ENCODE assay signal across 8 cellular contexts in the genomic region with DNA sequence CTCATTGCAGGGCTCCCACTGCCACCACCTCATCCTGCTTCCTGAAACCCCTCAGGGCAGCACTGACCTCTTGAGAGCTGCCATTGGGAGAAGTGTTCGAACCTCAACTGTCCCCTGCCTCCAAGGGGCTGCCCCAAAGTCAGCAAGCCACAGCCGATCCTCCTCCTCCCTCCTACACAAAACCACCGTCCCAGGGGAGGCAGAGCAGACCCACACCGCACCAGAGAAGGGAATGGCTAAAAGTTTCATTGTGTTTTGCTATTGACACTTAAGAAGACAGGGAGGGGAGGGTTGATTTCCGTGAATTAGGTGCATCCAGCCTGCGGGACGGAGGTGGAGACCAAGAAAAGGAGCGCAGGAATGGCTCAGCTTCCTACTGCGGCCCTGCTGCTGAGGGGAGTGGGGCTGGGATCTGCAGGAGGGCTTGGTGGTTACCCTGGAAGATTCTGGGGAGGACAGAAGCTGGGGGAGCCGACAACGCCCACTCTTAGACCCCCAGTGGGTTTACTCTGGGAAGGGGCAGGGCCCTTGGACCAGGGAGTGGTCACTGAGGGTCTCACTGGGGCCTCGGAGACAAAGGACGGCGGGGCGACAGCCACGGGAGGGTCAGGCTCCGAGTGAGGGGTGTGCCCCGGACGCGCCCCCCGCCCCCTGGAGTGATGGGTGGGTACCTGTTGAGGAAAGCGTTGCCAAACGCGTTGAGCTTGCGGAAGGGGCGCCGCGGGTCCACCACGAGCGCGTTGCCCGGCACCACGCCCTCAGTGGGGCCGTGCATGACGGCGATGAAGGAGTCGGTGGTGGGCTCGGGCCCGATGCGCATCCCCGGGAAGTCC. TPM values are rescaled to one million over a fixed set of nuclear protein-coding genes. Genes with fewer than 3 reads are reported as not detected.
DNase-seq lines count a peak whose midpoint lies in the region; ATAC-seq lines count a peak whose summit lies in the region.

No MANE protein-coding gene starts in this region.

- H3K27ac Mint-ChIP-seq in activated CD4-positive, alpha-beta memory T cell treated with anti-CD3 and anti-CD28 coated beads for 36 hours = peak overlapping the region; percentile 91

- peaks cover 62% of the 10 kb centered on the region for H3K4me1 Mint-ChIP-seq in activated CD4-positive, alpha-beta memory T cell treated with anti-CD3 and anti-CD28 coated beads for 36 hours (ENCODE audit: low read depth)

- intact Hi-C loops in activated CD4-positive, alpha-beta memory T cell treated with anti-CD3 and anti-CD28 coated beads for 36 hours (cut with micrococcal nuclease) = loop anchor here (1.0 to 5.0 kb wide), 4 partner anchors 11 to 550 kb away; a partner anchor contains a TSS
- intact Hi-C loops in left cardiac atrium (cut with DNase I) = no loop called here

- peaks cover 46% of the 10 kb centered on the region for H3K36me3 Mint-ChIP-seq in activated CD4-positive, alpha-beta memory T cell treated with anti-CD3 and anti-CD28 coated beads for 36 hours

- CTCF ChIA-PET in activated CD4-positive, alpha-beta memory T cell treated with anti-CD3 and anti-CD28 coated beads for 36 hours (lab: Charles Lee) = interaction anchor here (1.3 to 29.7 kb wide), 4 partner anchors 10 to 137 kb away, joined by 3 to 1198 read pairs (median 18); a partner anchor contains a TSS

- H3K27me3 Mint-ChIP-seq in activated CD4-positive, alpha-beta memory T cell treated with anti-CD3 and anti-CD28 coated beads for 36 hours = no peaks in the 10 kb centered on the region

- in situ Hi-C loops in G401 (cut with HindIII; ENCODE audit: low sequenced_read_pairs) = no loop called here

- peak overlapping the region; percentile 100 for H3K4me3 ChIP-seq in skeletal muscle satellite cell (ENCODE audit: low read length)

- peak; percentile 44 for DNase-seq in ELF-1 (ENCODE audit: low read depth, low spot score)
- peak; percentile 61 for DNase-seq in activated CD4-positive, alpha-beta memory T cell treated with anti-CD3 and anti-CD28 coated beads for 36 hours
- peak; percentile 49 for DNase-seq in left cardiac atrium
- DNase-seq in NCI-H2029 treated with DMSO at 0.1 percent for 48 hours (lab: John Stamatoyannopoulos, UW) = no peak
- no peak for DNase-seq in G401 (ENCODE audit: low spot score)

- peak overlapping the region; percentile 96 for H3K9ac ChIP-seq in skeletal muscle satellite cell (ENCODE audit: low read depth, low read length)

- no peaks in the 10 kb centered on the region for H3K9me3 Mint-ChIP-seq in activated CD4-positive, alpha-beta memory T cell treated with anti-CD3 and anti-CD28 coated beads for 36 hours

- H3K4me1 ChIP-seq in skeletal muscle satellite cell (ENCODE audit: control insufficient read depth, insufficient read depth, low read length) = peaks cover 35% of the 10 kb centered on the region

- H3K36me3 ChIP-seq in skeletal muscle satellite cell (ENCODE audit: insufficient read depth, low read length) = peaks cover 9% of the 10 kb centered on the region

- peak overlapping the region; percentile 99 for H3K4me3 Mint-ChIP-seq in activated CD4-positive, alpha-beta memory T cell treated with anti-CD3 and anti-CD28 coated beads for 36 hours

- ATAC-seq in HG02610 (IDR thresholded peaks at IDR 0.05; ENCODE audit: unreplicated experiment) = peak; percentile 4
- peak; percentile 4 to 12 for ATAC-seq in left cardiac atrium
- ATAC-seq in GM21723 (IDR thresholded peaks at IDR 0.05; ENCODE audit: unreplicated experiment) = no peak

- no peaks in the 10 kb centered on the region for H3K9me3 ChIP-seq in skeletal muscle satellite cell (replicated peaks; ENCODE audit: low read length)

- POLR2A ChIA-PET in activated CD4-positive, alpha-beta memory T cell treated with anti-CD3 and anti-CD28 coated beads for 36 hours (lab: Charles Lee) = interaction anchor here (0.8 to 14.6 kb wide), 8 partner anchors 10 to 222 kb away, joined by 3 to 460 read pairs (median 5); a partner anchor contains a TSS

- no peaks in the 10 kb centered on the region for H3K27me3 ChIP-seq in skeletal muscle satellite cell (ENCODE audit: control insufficient read depth, insufficient read depth, low read length)

- peak overlapping the region; percentile 94 for H3K4me2 ChIP-seq in skeletal muscle satellite cell (ENCODE audit: low read length)

RNA-seq across cellular contexts. Expression of a gene that starts 0.8 kb away (rescaled TPM):
- 100 to 1,000 TPM; 103 to 113 TPM for total RNA-seq in activated CD4-positive, alpha-beta memory T cell treated with anti-CD3 and anti-CD28 coated beads for 36 hours
- 10 to 100 TPM; 36.6 to 43.1 TPM for total RNA-seq in left cardiac atrium
- 43.7 and 56.5 TPM in 2 replicates for total RNA-seq in skeletal muscle satellite cell (2012; rRNA removed)
- 25.3 and 32.4 TPM in 2 replicates for total RNA-seq in G401 (2014; rRNA removed; shearing (Covaris generic))

RNA-seq across cellular contexts. Expression of a gene that starts 33.2 kb away (rescaled TPM):
- total RNA-seq in activated CD4-positive, alpha-beta memory T cell treated with anti-CD3 and anti-CD28 coated beads for 36 hours = under 1 TPM; 0.39 to 0.69 TPM
- under 1 TPM; 0.55 to 0.65 TPM for total RNA-seq in left cardiac atrium
- 0.25 TPM in 1 of 2 replicates, not detected in the other for total RNA-seq in skeletal muscle satellite cell (2012; rRNA removed)
- total RNA-seq in G401 (2014; rRNA removed; shearing (Covaris generic)) = 1.6 and 2.3 TPM in 2 replicates

RNA-seq across cellular contexts. Expression of a gene that starts 39.4 kb away (rescaled TPM):
- total RNA-seq in activated CD4-positive, alpha-beta memory T cell treated with anti-CD3 and anti-CD28 coated beads for 36 hours = 10 to 100 TPM; 20.2 to 20.5 TPM
- total RNA-seq in left cardiac atrium = 10 to 100 TPM; 12.3 to 14.6 TPM
- 13.3 and 22.1 TPM in 2 replicates for total RNA-seq in skeletal muscle satellite cell (2012; rRNA removed)
- total RNA-seq in G401 (2014; rRNA removed; shearing (Covaris generic)) = 15.8 and 20.5 TPM in 2 replicates

RNA-seq across cellular contexts. Expression of a gene that starts 46.9 kb away (rescaled TPM):
- 10 to 100 TPM in 1 of 2 experiments, 1 to 10 TPM in 1; 9.7 to 11.9 TPM for total RNA-seq in activated CD4-positive, alpha-beta memory T cell treated with anti-CD3 and anti-CD28 coated beads for 36 hours
- total RNA-seq in left cardiac atrium = 10 to 100 TPM; 17.9 to 20.5 TPM
- total RNA-seq in skeletal muscle satellite cell (2012; rRNA removed) = 6.1 and 9.8 TPM in 2 replicates
- total RNA-seq in G401 (2014; rRNA removed; shearing (Covaris generic)) = 11.7 and 20.5 TPM in 2 replicates

RNA-seq across cellular contexts. Expression of a gene that starts 58.1 kb away (rescaled TPM):
- under 1 TPM in 1 of 2 experiments, not detected in 1; 0.46 TPM for total RNA-seq in activated CD4-positive, alpha-beta memory T cell treated with anti-CD3 and anti-CD28 coated beads for 36 hours
- not detected for total RNA-seq in left cardiac atrium
- total RNA-seq in skeletal muscle satellite cell (2012; rRNA removed) = not detected in 2 replicates
- total RNA-seq in G401 (2014; rRNA removed; shearing (Covaris generic)) = 0.54 and 0.80 TPM in 2 replicates

Comparison
In these comparisons a context has a peak if more than half of its experiments do, and no peak if none do; other contexts are left out.
1. DNase-seq: peak in ELF-1 (single experiment), activated CD4-positive, alpha-beta memory T cell treated with anti-CD3 and anti-CD28 coated beads for 36 hours (single experiment) and left cardiac atrium (single experiment); none in NCI-H2029 treated with DMSO at 0.1 percent for 48 hours (single experiment) and G401 (single experiment).